ENCODE assay signal across 9 cellular contexts in the genomic region with DNA sequence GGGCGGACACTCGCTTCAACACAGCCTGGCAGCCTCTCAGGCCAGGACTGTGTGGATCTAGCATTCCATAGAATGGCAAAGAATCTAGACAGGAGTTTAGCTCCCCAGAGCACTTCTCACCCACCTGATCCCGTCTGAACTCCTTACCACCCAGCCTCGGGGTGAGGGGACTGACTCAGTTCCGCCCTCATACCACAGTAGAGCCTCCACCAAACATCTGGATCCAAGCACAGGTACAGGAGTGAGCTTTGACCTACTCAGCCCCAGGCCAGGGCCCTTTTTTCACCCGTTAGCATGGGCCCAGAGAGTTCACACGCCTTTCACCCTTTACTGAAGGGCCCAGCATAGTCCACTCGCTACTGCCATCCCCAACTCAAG. TPM values are rescaled to one million over a fixed set of nuclear protein-coding genes. Genes with fewer than 3 reads are reported as not detected.
DNase-seq lines count a peak whose midpoint lies in the region; ATAC-seq, FAIRE-seq and TF ChIP-seq lines count a peak whose summit lies in the region.
"Had no signal": no experiment of that assay in that cellular context is flagged by ENCODE, and none has a peak within 500 bp of the region (broad histone marks: within the 10 kb centered on the region; RNA-seq: fewer than 3 reads in every experiment).

No MANE protein-coding gene starts in this region.

- H3K27ac ChIP-seq in Peyer's patch (peak overlapping the region; percentile 77 to 88 (median 82)), pancreas (peak overlapping the region; percentile 39 to 73 (median 59))

- DNase-seq in Peyer's patch (no peak), pancreas (no peak), SK-N-DZ (ENCODE audit: low spot score) (no peak), GM12892 (ENCODE audit: insufficient read length) (no peak)

- no peak for TF ChIP-seq POLR2A in Peyer's patch (IDR thresholded peaks at IDR 0.05)
- no peak for TF ChIP-seq POLR2A in GM12892 (IDR thresholded peaks at IDR 0.05; ENCODE audit: low read depth, low read length)

- no peaks in the 10 kb centered on the region for H3K36me3 ChIP-seq in ES-I3 (ENCODE audit: insufficient read depth, low read length)
- no peaks in the 10 kb centered on the region for H3K36me3 ChIP-seq in Peyer's patch
- no peaks in the 10 kb centered on the region for H3K36me3 ChIP-seq in pancreas

- H3K27me3 ChIP-seq in Peyer's patch (no peaks in the 10 kb centered on the region), pancreas (no peaks in the 10 kb centered on the region)

- H3K9me3 ChIP-seq in ES-I3 (ENCODE audit: control insufficient read depth, insufficient read depth, low read length) (no peaks in the 10 kb centered on the region), Peyer's patch (no peaks in the 10 kb centered on the region), pancreas (no peaks in the 10 kb centered on the region)

- ATAC-seq in esophagus mucosa (peak; percentile 17), pancreas (peak in 3 of 4 donors; percentile 1 to 7 (median 2)), HG02938 (IDR thresholded peaks at IDR 0.05; ENCODE audit: unreplicated experiment) (no peak), GM21423 (IDR thresholded peaks at IDR 0.05; ENCODE audit: unreplicated experiment) (no peak)

- H3K4me3 ChIP-seq in Peyer's patch (peak overlapping the region; percentile 67 to 99 (median 86)), pancreas (peak overlapping the region; percentile 67 to 97 (median 84))

- FAIRE-seq in pancreas (lab: Jason Lieb, UNC) (no peak), GM12892 (lab: Jason Lieb, UNC) (no peak)
- FAIRE-seq: islet of Langerhans had no signal

- H3K9ac ChIP-seq in ES-I3 (ENCODE audit: low read depth, low read length): peak overlapping the region; percentile 87

- H3K4me1 ChIP-seq in ES-I3 (ENCODE audit: insufficient read depth, low read length) (no peaks in the 10 kb centered on the region; the same call in none of the 2 replicates), Peyer's patch (peaks cover 0 to 49% (median 17%) of the 10 kb centered on the region in 4 donors), pancreas (peaks cover 12 to 46% (median 20%) of the 10 kb centered on the region in 3 donors)

- no peak for TF ChIP-seq CTCF in Peyer's patch (IDR thresholded peaks at IDR 0.05)
- TF ChIP-seq CTCF in pancreas (IDR thresholded peaks at IDR 0.05): no peak

- 4 to 5% methylated on average over 8 of the region's 8 CpGs for WGBS in pancreas, 2 donors

- intact Hi-C loops in pancreas (cut with DNase I): no loop called here

RNA-seq across cellular contexts. Expression of gene PSMF1, which starts 0.7 kb away (rescaled TPM):
- 100 to 1,000 TPM in 1 of 4 donors, 10 to 100 TPM in 3; 44.6 to 167 (median 67.8) TPM for total RNA-seq in Peyer's patch
- 98.5 TPM for total RNA-seq in esophagus mucosa
- total RNA-seq in pancreas: 100 to 1,000 TPM in 1 of 6 donors, 10 to 100 TPM in 5; 71.9 to 114 (median 84.1) TPM
- 10 to 100 TPM; 17.8 to 43.4 TPM for polyA plus RNA-seq in pancreas
- polyA plus RNA-seq in SK-N-DZ (2014; cell fraction: cytosol; rRNA removed): 71.3 and 131 TPM in 2 replicates
- polyA plus RNA-seq in SK-N-DZ (2014; cell fraction: nucleus; rRNA removed): 27.9 and 31.0 TPM in 2 replicates
- 54.9 TPM for polyA plus RNA-seq in GM12892 (2012; ENCODE audit: missing spikeins)

Comparison
In these comparisons a context has a peak if more than half of its experiments do, and no peak if none do; other contexts are left out.
1. ATAC-seq: peak in esophagus mucosa (single experiment) and pancreas (3 of 4); none in HG02938 (single experiment) and GM21423 (single experiment).